26 cellular contexts compared by ENCODE assay signal in genomic region chr22:17647996-17648395, GRCh38. TPM values are rescaled to one million over a fixed set of nuclear protein-coding genes. Genes with fewer than 3 reads are reported as not detected.
DNase-seq lines count a peak whose midpoint lies in the region; TF ChIP-seq lines count a peak whose summit lies in the region.
"Had no signal": no experiment of that assay in that cellular context is flagged by ENCODE, and none has a peak within 500 bp of the region (broad histone marks: within the 10 kb centered on the region; RNA-seq: fewer than 3 reads in every experiment).

No MANE protein-coding gene starts in this region.

- WGBS in GM23248 (ENCODE audit: low coverage in 1 of 2, low lambda C conversion rate in 2 of 2, missing lambda C conversion rate in 2 of 2), 2 experiments, result 97 to 98% methylated on average over 5 of the region's 5 CpGs

- H3K4me3 Mint-ChIP-seq in glutamatergic neuron (ENCODE audit: unreplicated experiment), result no peak overlapping the region
- H3K4me3 Mint-ChIP-seq: activated CD4-positive, alpha-beta T cell treated with anti-CD3 and anti-CD28 coated beads for 36 hours; CD4-positive, alpha-beta memory T cell; HFFc6; T-cell had no signal

- peak; percentile 21 for DNase-seq in GM23248
- DNase-seq in NOMO-1 treated with DMSO at 0.1 percent for 48 hours (lab: John Stamatoyannopoulos, UW; ENCODE audit: unreplicated experiment), result peak; percentile 65
- peak; percentile 23 for DNase-seq in amniotic epithelial cell (ENCODE audit: low read depth)
- DNase-seq in osteoblast (ENCODE audit: insufficient read length, low spot score, missing footprints), result peak; percentile 77
- DNase-seq in activated T-cell treated with anti-CD3 and anti-CD28 coated beads for 4 hours, result no peak
- no peak for DNase-seq in glutamatergic neuron
- DNase-seq in brain microvascular endothelial cell, result no peak
- DNase-seq: activated CD4-positive, alpha-beta T cell treated with anti-CD3 and anti-CD28 coated beads for 36 hours; activated naive CD4-positive, alpha-beta T cell; activated T-cell treated with anti-CD3 and anti-CD28 coated beads, Interleukin-2, amount 50 U/mL, for 48 hours; CD4-positive, alpha-beta memory T cell; colonic mucosa; DMS 273 treated with DMSO at 0.1 percent for 48 hours; esophagus squamous epithelium; HFFc6; islet precursor cell; MG63; NCI-H2171 treated with DMSO at 0.1 percent for 48 hours; NCI-H526 treated with DMSO at 0.1 percent for 48 hours; sigmoid colon; stimulated activated CD4-positive, alpha-beta T cell treated with anti-CD3 and anti-CD28 coated beads, Interleukin-15, amount 100 ng/mL, for 24 hours; stimulated activated naive CD8-positive, alpha-beta T cell treated with anti-CD3 and anti-CD28 coated beads, Interleukin-15, Interleukin-2, amounts not matched to agents 100 U/mL and 50 U/mL, for 24 hours; T-cell; thyroid gland had no signal

- no peaks in the 10 kb centered on the region for H3K4me1 Mint-ChIP-seq in glutamatergic neuron (ENCODE audit: low read depth, unreplicated experiment)

- in situ Hi-C loops in GM23248 (cut with MboI) (no loop called here), brain microvascular endothelial cell (cut with HindIII; ENCODE audit: low pct_ligation_motif_present, low sequenced_read_pairs) (no loop called here)

- H3K4me3 ChIP-seq in GM23248 (no peak overlapping the region), osteoblast (ENCODE audit: insufficient read depth, low read length) (no peak overlapping the region), brain microvascular endothelial cell (ENCODE audit: low read depth, low read length) (no peak overlapping the region)
- H3K4me3 ChIP-seq: adrenal gland, breast epithelium, colonic mucosa, esophagus squamous epithelium, MG63, sigmoid colon, thyroid gland had no signal

- H2AFZ ChIP-seq in GM23248 (no peak overlapping the region), osteoblast (ENCODE audit: low read length) (no peak overlapping the region)

- H3K79me2 ChIP-seq in GM23248 (ENCODE audit: insufficient read depth), result peaks cover 77% of the 10 kb centered on the region
- peaks cover 64% of the 10 kb centered on the region for H3K79me2 ChIP-seq in osteoblast (ENCODE audit: insufficient read depth, low read length)

- H3K9me3 ChIP-seq in GM23248 (ENCODE audit: low read depth) (no peaks in the 10 kb centered on the region), osteoblast (ENCODE audit: low read depth, low read length) (no peaks in the 10 kb centered on the region)
- H3K9me3 ChIP-seq: adrenal gland, breast epithelium, colonic mucosa, esophagus squamous epithelium, MG63, sigmoid colon, thyroid gland had no signal

- TF ChIP-seq CTCF in osteoblast (IDR thresholded peaks at IDR 0.05; ENCODE audit: extremely low read depth, low read depth, low read length), result no peak
- no peak for TF ChIP-seq CTCF in glutamatergic neuron (IDR thresholded peaks at IDR 0.05; ENCODE audit: partially characterized antibody, unreplicated experiment)
- no peak for TF ChIP-seq CTCF in brain microvascular endothelial cell (IDR thresholded peaks at IDR 0.05; ENCODE audit: low read depth, low read length, missing control alignments)

- no peak overlapping the region for H3K27ac Mint-ChIP-seq in glutamatergic neuron (ENCODE audit: unreplicated experiment)
- H3K27ac Mint-ChIP-seq: activated CD4-positive, alpha-beta T cell treated with anti-CD3 and anti-CD28 coated beads for 36 hours; HFFc6; T-cell had no signal

- H3K27ac ChIP-seq in GM23248, result no peak overlapping the region
- no peak overlapping the region for H3K27ac ChIP-seq in osteoblast (ENCODE audit: low read depth, low read length)
- no peak overlapping the region for H3K27ac ChIP-seq in brain microvascular endothelial cell
- H3K27ac ChIP-seq: adrenal gland, breast epithelium, colonic mucosa, esophagus squamous epithelium, sigmoid colon, thyroid gland had no signal

- no peak overlapping the region for H3K9ac ChIP-seq in GM23248

- no peaks in the 10 kb centered on the region for H3K9me2 ChIP-seq in GM23248 (ENCODE audit: insufficient read depth)

- no peaks in the 10 kb centered on the region for H4K20me1 ChIP-seq in GM23248 (ENCODE audit: insufficient read depth)
- H4K20me1 ChIP-seq in osteoblast (ENCODE audit: insufficient read depth, low read length), result peaks cover 3% of the 10 kb centered on the region

- H3K27me3 ChIP-seq in GM23248 (replicated peaks; ENCODE audit: insufficient read depth), result no peaks in the 10 kb centered on the region
- H3K27me3 ChIP-seq in osteoblast (ENCODE audit: insufficient read depth, low read length), result no peaks in the 10 kb centered on the region
- no peaks in the 10 kb centered on the region for H3K27me3 ChIP-seq in brain microvascular endothelial cell (replicated peaks)
- H3K27me3 ChIP-seq: adrenal gland, breast epithelium, colonic mucosa, esophagus squamous epithelium, MG63, sigmoid colon, thyroid gland had no signal

- H3K36me3 Mint-ChIP-seq in glutamatergic neuron (ENCODE audit: unreplicated experiment), result no peaks in the 10 kb centered on the region
- H3K36me3 Mint-ChIP-seq: T-cell had no signal

- no peaks in the 10 kb centered on the region for H3K9me3 Mint-ChIP-seq in glutamatergic neuron (ENCODE audit: unreplicated experiment)
- H3K9me3 Mint-ChIP-seq: CD4-positive, alpha-beta memory T cell; HFFc6; T-cell had no signal

- H3F3A ChIP-seq in GM23248 (ENCODE audit: insufficient read depth), result 0 out of 2 replicates have a peak, but pooled peaks cover 4% of the 10 kb centered on the region

- H3K4me1 ChIP-seq in GM23248 (ENCODE audit: insufficient read depth), result no peaks in the 10 kb centered on the region; the same call in 1 of the 2 replicates
- no peaks in the 10 kb centered on the region for H3K4me1 ChIP-seq in osteoblast (ENCODE audit: insufficient read depth, low read length)
- H3K4me1 ChIP-seq: adrenal gland, breast epithelium, colonic mucosa, sigmoid colon, thyroid gland had no signal

- H3K4me2 ChIP-seq in GM23248 (ENCODE audit: unreplicated experiment) (no peak overlapping the region), osteoblast (ENCODE audit: insufficient read depth, low read length) (no peak overlapping the region)

- H3K27me3 Mint-ChIP-seq in glutamatergic neuron (ENCODE audit: unreplicated experiment), result no peaks in the 10 kb centered on the region
- H3K27me3 Mint-ChIP-seq: activated CD4-positive, alpha-beta T cell treated with anti-CD3 and anti-CD28 coated beads for 36 hours; CD4-positive, alpha-beta memory T cell; T-cell had no signal

- H3K36me3 ChIP-seq in GM23248 (ENCODE audit: low read depth) (peaks cover 6% of the 10 kb centered on the region; the same call in 1 of the 2 replicates), osteoblast (ENCODE audit: insufficient read depth, low read length) (no peaks in the 10 kb centered on the region), brain microvascular endothelial cell (replicated peaks) (no peaks in the 10 kb centered on the region)
- H3K36me3 ChIP-seq: adrenal gland, breast epithelium, colonic mucosa, thyroid gland had no signal

RNA-seq across cellular contexts. Expression of gene BCL2L13, which starts 9.4 kb away (rescaled TPM):
- total RNA-seq in GM23248 (2014; rRNA removed; shearing (Covaris generic)), result 71.9 and 74.1 TPM in 2 replicates
- polyA plus RNA-seq in GM23248 (2016; fragmentation: Nextera tagmentation; extraction: Ambion mirVana), result 43.0 and 44.9 TPM in 2 replicates
- total RNA-seq in osteoblast, result 82.2 and 86.5 TPM in 2 replicates
- 42.6 TPM for total RNA-seq in glutamatergic neuron (ENCODE audit: unreplicated experiment)

RNA-seq across cellular contexts. Expression of gene ATP6V1E1, which starts 19.4 kb away (rescaled TPM):
- 103 and 113 TPM in 2 replicates for total RNA-seq in GM23248 (2014; rRNA removed; shearing (Covaris generic))
- polyA plus RNA-seq in GM23248 (2016; fragmentation: Nextera tagmentation; extraction: Ambion mirVana), result 131 and 134 TPM in 2 replicates
- total RNA-seq in osteoblast (120 and 147 TPM in 2 replicates), glutamatergic neuron (ENCODE audit: unreplicated experiment) (112 TPM)

Comparison
In these comparisons a context has a peak if more than half of its experiments do, and no peak if none do; other contexts are left out.
1. DNase-seq: peak in GM23248 (single experiment), NOMO-1 treated with DMSO at 0.1 percent for 48 hours (single experiment), amniotic epithelial cell (single experiment) and osteoblast (single experiment); none in activated T-cell treated with anti-CD3 and anti-CD28 coated beads for 4 hours (single experiment), glutamatergic neuron (single experiment) and brain microvascular endothelial cell (single experiment).